In genomic region chr11:30983143-30983542, GRCh38 we compare ENCODE assay signal across 22 cellular contexts.
"Had no signal": no experiment of that assay in that cellular context is flagged by ENCODE, and none has a peak within 500 bp of the region (broad histone marks: within the 10 kb centered on the region; RNA-seq: fewer than 3 reads in every experiment).

No MANE protein-coding gene starts in this region.

- H3K4me1 ChIP-seq: gastrocnemius medialis, left lung, testis, tibial artery had no signal

- H3K36me3 ChIP-seq: gastrocnemius medialis, left lung, neural progenitor cell, tibial artery had no signal

- H3K27ac ChIP-seq: dorsolateral prefrontal cortex, gastrocnemius medialis, left lung, neural progenitor cell, parathyroid adenoma, testis, tibial artery had no signal

- H3K4me3 ChIP-seq: dorsolateral prefrontal cortex, gastrocnemius medialis, left lung, mucosa of descending colon, neural progenitor cell, testis, tibial artery had no signal

- H3K27me3 ChIP-seq: gastrocnemius medialis, left lung, neural progenitor cell, testis, tibial artery had no signal

- DNase-seq: cortex of kidney; dorsolateral prefrontal cortex; effector CD4-positive, alpha-beta T cell; foreskin fibroblast; gastrocnemius medialis; head of caudate nucleus; left cardiac atrium; left lung; mesenchymal stem cell; mucosa of descending colon; naive B cell; stimulated activated CD4-positive, alpha-beta T cell treated with anti-CD3 and anti-CD28 coated beads, Interleukin-2, amount 100 ng/mL, for 24 hours; stimulated activated CD4-positive, alpha-beta T cell treated with anti-CD3 and anti-CD28 coated beads, Interleukin-4, amount 100 ng/mL, for 4 hours; stimulated activated naive CD8-positive, alpha-beta T cell treated with anti-CD3 and anti-CD28 coated beads, Interleukin-15, Interleukin-2, amounts not matched to agents 100 U/mL and 50 U/mL, for 24 hours; substantia nigra; testis; tibial artery had no signal

- ATAC-seq: gastrocnemius medialis; left cardiac atrium; left lung; mucosa of descending colon; natural killer cell treated with Interleukin-12 subunit alpha and Interleukin-12 subunit beta and Interleukin-15 and Interleukin-18, amount 100 ng/mL, for 72 hours; sciatic nerve; stimulated activated memory B cell treated with anti-CD40 and anti-IgM and Interleukin-4, amounts not matched to agents 10 μg/mL and 1 μg/mL and 100 μg/mL, for 72 hours; stimulated activated naive CD8-positive, alpha-beta T cell treated with anti-CD3 and anti-CD28 coated beads, Interleukin-15, Interleukin-2, amounts not matched to agents 100 U/mL and 50 U/mL, for 24 hours had no signal

- H3K9me3 ChIP-seq: gastrocnemius medialis, left lung, mucosa of descending colon, testis, tibial artery had no signal
